Comparison of ENCODE assay signal across 8 cellular contexts in the genomic region with DNA sequence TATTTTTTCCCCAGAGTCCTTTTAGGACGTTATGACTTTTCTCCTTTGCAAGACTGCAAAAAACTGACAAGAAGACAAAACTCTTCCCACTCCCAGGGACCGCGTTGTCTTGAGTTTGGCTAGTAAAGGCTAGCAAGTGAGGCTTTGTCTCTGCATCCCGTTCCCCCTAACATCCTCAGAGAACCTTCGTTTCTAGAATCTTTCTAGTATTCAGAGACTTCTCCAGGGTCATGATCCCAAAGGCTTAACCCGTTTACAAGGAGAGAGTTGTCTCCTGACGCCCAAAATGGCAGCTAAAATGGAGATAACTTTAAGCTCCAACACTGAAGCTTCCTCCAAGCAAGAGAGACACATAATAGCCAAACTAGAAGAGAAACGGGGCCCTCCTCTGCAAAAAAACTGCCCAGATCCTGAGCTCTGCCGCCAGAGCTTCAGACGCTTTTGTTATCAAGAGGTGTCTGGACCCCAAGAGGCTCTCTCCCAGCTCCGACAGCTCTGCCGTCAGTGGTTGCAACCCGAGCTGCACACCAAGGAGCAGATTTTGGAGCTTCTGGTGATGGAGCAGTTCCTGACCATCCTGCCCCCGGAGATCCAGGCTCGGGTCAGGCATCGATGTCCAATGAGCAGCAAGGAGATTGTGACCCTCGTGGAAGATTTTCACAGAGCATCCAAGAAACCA. TPM values are rescaled to one million over a fixed set of nuclear protein-coding genes. Genes with fewer than 3 reads are reported as not detected.
DNase-seq lines count a peak whose midpoint lies in the region; ATAC-seq and TF ChIP-seq lines count a peak whose summit lies in the region.

No MANE protein-coding gene starts in this region.

- H3K36me3 ChIP-seq in CD4-positive, CD25-positive, alpha-beta regulatory T cell (ENCODE audit: control insufficient read depth, insufficient read depth, low read length), result peaks cover 48% of the 10 kb centered on the region

- peak overlapping the region; percentile 92 for H3K4me3 ChIP-seq in CD4-positive, CD25-positive, alpha-beta regulatory T cell (ENCODE audit: low read depth, low read length)
- H3K4me3 ChIP-seq in HFF-Myc (replicated peaks; ENCODE audit: low read depth, low read length) (peak overlapping the region; percentile 78), iPS-11a (ENCODE audit: low read depth, low read length) (peak overlapping the region; percentile 88)

- H3K27me3 Mint-ChIP-seq in CD4-positive, CD25-positive, alpha-beta regulatory T cell, result no peaks in the 10 kb centered on the region
- no peaks in the 10 kb centered on the region for H3K27me3 Mint-ChIP-seq in activated CD4-positive, alpha-beta memory T cell treated with anti-CD3 and anti-CD28 coated beads, Interleukin-2, amount 10 ng/mL, durations not matched to agents 7 days and 5 days

- H3K36me3 Mint-ChIP-seq in CD4-positive, CD25-positive, alpha-beta regulatory T cell, result peaks cover 46% of the 10 kb centered on the region
- peaks cover 76% of the 10 kb centered on the region for H3K36me3 Mint-ChIP-seq in activated CD4-positive, alpha-beta memory T cell treated with anti-CD3 and anti-CD28 coated beads, Interleukin-2, amount 10 ng/mL, durations not matched to agents 7 days and 5 days (ENCODE audit: low read depth)

- peaks cover 5 to 60% (median 29%) of the 10 kb centered on the region in 4 donors for H3K4me1 Mint-ChIP-seq in CD4-positive, CD25-positive, alpha-beta regulatory T cell
- peaks cover 37% of the 10 kb centered on the region for H3K4me1 Mint-ChIP-seq in activated CD4-positive, alpha-beta memory T cell treated with anti-CD3 and anti-CD28 coated beads, Interleukin-2, amount 10 ng/mL, durations not matched to agents 7 days and 5 days

- H3K27ac ChIP-seq in CD4-positive, CD25-positive, alpha-beta regulatory T cell (ENCODE audit: insufficient read depth, low read length, poor library complexity, severe bottlenecking), result peak overlapping the region; percentile 85

- POLR2A ChIA-PET in activated CD4-positive, alpha-beta memory T cell treated with anti-CD3 and anti-CD28 coated beads, Interleukin-2, amount 10 ng/mL, durations not matched to agents 7 days and 5 days (lab: Charles Lee), result interaction anchor here (0.9 to 4.4 kb wide), 24 partner anchors 12 to 422 kb away, joined by 3 to 36 read pairs (median 4); partner anchors contain the start of genes CLUAP1, HCFC1R1, NAA60 and PKMYT1

- peak overlapping the region; percentile 71 to 83 (median 82) for H3K27ac Mint-ChIP-seq in CD4-positive, CD25-positive, alpha-beta regulatory T cell
- H3K27ac Mint-ChIP-seq in activated CD4-positive, alpha-beta memory T cell treated with anti-CD3 and anti-CD28 coated beads, Interleukin-2, amount 10 ng/mL, durations not matched to agents 7 days and 5 days, result peak overlapping the region; percentile 82

- no peak for DNase-seq in CD4-positive, CD25-positive, alpha-beta regulatory T cell
- DNase-seq in HFF-Myc (ENCODE audit: extremely low read depth, low read depth), result no peak
- no peak for DNase-seq in activated CD4-positive, alpha-beta memory T cell treated with anti-CD3 and anti-CD28 coated beads, Interleukin-2, amount 10 ng/mL, durations not matched to agents 7 days and 5 days
- DNase-seq in stimulated activated CD8-positive, alpha-beta memory T cell treated with anti-CD3 and anti-CD28 coated beads, Interleukin-4, amount 100 ng/mL, for 48 hours, result peak; percentile 27
- DNase-seq in mucosa of gallbladder (ENCODE audit: low spot score), result no peak

- no peaks in the 10 kb centered on the region for H3K27me3 ChIP-seq in CD4-positive, CD25-positive, alpha-beta regulatory T cell (ENCODE audit: control insufficient read depth, insufficient read depth, low read length)

- peaks cover 24% of the 10 kb centered on the region for H3K4me1 ChIP-seq in CD4-positive, CD25-positive, alpha-beta regulatory T cell (ENCODE audit: control insufficient read depth, insufficient read depth, low read length, poor library complexity, severe bottlenecking)

- CTCF ChIA-PET in activated CD4-positive, alpha-beta memory T cell treated with anti-CD3 and anti-CD28 coated beads, Interleukin-2, amount 10 ng/mL, durations not matched to agents 7 days and 5 days (lab: Charles Lee), result interaction anchor here (0.6 to 2.9 kb wide), 8 partner anchors 18 to 293 kb away, joined by 3 to 13 read pairs (median 6); partner anchors contain the start of genes NAA60, ZNF263 and ZNF597

- peaks cover 0 to 29% (median 14%) of the 10 kb centered on the region in 7 donors for H3K9me3 Mint-ChIP-seq in CD4-positive, CD25-positive, alpha-beta regulatory T cell
- peaks cover 46% of the 10 kb centered on the region for H3K9me3 Mint-ChIP-seq in activated CD4-positive, alpha-beta memory T cell treated with anti-CD3 and anti-CD28 coated beads, Interleukin-2, amount 10 ng/mL, durations not matched to agents 7 days and 5 days

- H3K4me3 Mint-ChIP-seq in CD4-positive, CD25-positive, alpha-beta regulatory T cell, result peak overlapping the region; percentile 93 to 96 (median 94)
- H3K4me3 Mint-ChIP-seq in activated CD4-positive, alpha-beta memory T cell treated with anti-CD3 and anti-CD28 coated beads, Interleukin-2, amount 10 ng/mL, durations not matched to agents 7 days and 5 days, result peak overlapping the region; percentile 87

- ATAC-seq in CD4-positive, CD25-positive, alpha-beta regulatory T cell (ENCODE audit: low read depth in 2 of 2), result no peak
- ATAC-seq in GM18861 (IDR thresholded peaks at IDR 0.05; ENCODE audit: unreplicated experiment) (no peak), HG02623 (IDR thresholded peaks at IDR 0.05; ENCODE audit: unreplicated experiment) (no peak)

- no peak for TF ChIP-seq CTCF in HFF-Myc (IDR thresholded peaks at IDR 0.05; ENCODE audit: low read depth, low read length, missing control alignments)

- H3K9me3 ChIP-seq in CD4-positive, CD25-positive, alpha-beta regulatory T cell (ENCODE audit: control insufficient read depth in 2 of 2, low read length in 2 of 2), result peaks cover 38 to 41% of the 10 kb centered on the region in 2 experiments

RNA-seq across cellular contexts. Expression of gene ZNF174, which starts 0.8 kb away (rescaled TPM):
- total RNA-seq in CD4-positive, CD25-positive, alpha-beta regulatory T cell, result 5.4 TPM
- 10 to 100 TPM; 10.5 to 18.4 (median 16.1) TPM for polyA plus RNA-seq in CD4-positive, CD25-positive, alpha-beta regulatory T cell
- 10 to 100 TPM; 11.0 to 12.4 TPM for total RNA-seq in activated CD4-positive, alpha-beta memory T cell treated with anti-CD3 and anti-CD28 coated beads, Interleukin-2, amount 10 ng/mL, durations not matched to agents 7 days and 5 days
- 16.8 TPM for total RNA-seq in mucosa of gallbladder

RNA-seq across cellular contexts. Expression of gene ZSCAN32, which starts 1.1 kb away (rescaled TPM):
- 13.2 TPM for total RNA-seq in CD4-positive, CD25-positive, alpha-beta regulatory T cell
- 10 to 100 TPM in 3 of 4 donors, 1 to 10 TPM in 1; 7.1 to 16.7 (median 11.7) TPM for polyA plus RNA-seq in CD4-positive, CD25-positive, alpha-beta regulatory T cell
- 10 to 100 TPM; 17.8 to 18.3 TPM for total RNA-seq in activated CD4-positive, alpha-beta memory T cell treated with anti-CD3 and anti-CD28 coated beads, Interleukin-2, amount 10 ng/mL, durations not matched to agents 7 days and 5 days
- 10.9 TPM for total RNA-seq in mucosa of gallbladder

RNA-seq across cellular contexts. Expression of gene ZNF597, which starts 41.4 kb away (rescaled TPM):
- 4.7 TPM for total RNA-seq in CD4-positive, CD25-positive, alpha-beta regulatory T cell
- polyA plus RNA-seq in CD4-positive, CD25-positive, alpha-beta regulatory T cell, result 1 to 10 TPM; 1.5 to 2.3 (median 1.9) TPM
- 1 to 10 TPM; 2.1 to 2.2 TPM for total RNA-seq in activated CD4-positive, alpha-beta memory T cell treated with anti-CD3 and anti-CD28 coated beads, Interleukin-2, amount 10 ng/mL, durations not matched to agents 7 days and 5 days
- 2.3 TPM for total RNA-seq in mucosa of gallbladder

RNA-seq across cellular contexts. Expression of gene NAA60, which starts 41.6 kb away (rescaled TPM):
- total RNA-seq in CD4-positive, CD25-positive, alpha-beta regulatory T cell, result 48.9 TPM
- 10 to 100 TPM; 38.8 to 50.0 (median 43.8) TPM for polyA plus RNA-seq in CD4-positive, CD25-positive, alpha-beta regulatory T cell
- 10 to 100 TPM; 46.1 to 46.4 TPM for total RNA-seq in activated CD4-positive, alpha-beta memory T cell treated with anti-CD3 and anti-CD28 coated beads, Interleukin-2, amount 10 ng/mL, durations not matched to agents 7 days and 5 days
- 70.3 TPM for total RNA-seq in mucosa of gallbladder

RNA-seq across cellular contexts. Expression of gene OR2C1, which starts 46.2 kb away (rescaled TPM):
- not detected for total RNA-seq in CD4-positive, CD25-positive, alpha-beta regulatory T cell
- under 1 TPM; 0.20 to 0.44 (median 0.35) TPM for polyA plus RNA-seq in CD4-positive, CD25-positive, alpha-beta regulatory T cell
- not detected for total RNA-seq in activated CD4-positive, alpha-beta memory T cell treated with anti-CD3 and anti-CD28 coated beads, Interleukin-2, amount 10 ng/mL, durations not matched to agents 7 days and 5 days
- 0.14 TPM for total RNA-seq in mucosa of gallbladder
